Comparison of ENCODE assay signal across 8 cellular contexts in genomic region chr14:81170829-81171195, GRCh38. TPM values are rescaled to one million over a fixed set of nuclear protein-coding genes. Genes with fewer than 3 reads are reported as not detected.
DNase-seq lines count a peak whose midpoint lies in the region; ATAC-seq and TF ChIP-seq lines count a peak whose summit lies in the region.

No MANE protein-coding gene starts in this region.

- no peaks in the 10 kb centered on the region for H3K9me3 Mint-ChIP-seq in activated T-cell treated with anti-CD3 and anti-CD28 coated beads, Interleukin-2, amount 50 U/mL, for 24 hours
- H3K9me3 Mint-ChIP-seq in activated naive CD8-positive, alpha-beta T cell (ENCODE audit: low read depth): no peaks in the 10 kb centered on the region

- H3K4me3 ChIP-seq in lower lobe of right lung (peak overlapping the region; percentile 85), thyroid gland (replicated peaks in 1 of 3) (peak overlapping the region in 1 of 3 donors; percentile 46)

- no peak for ATAC-seq in lower lobe of right lung

- peak overlapping the region; percentile 87 for H3K4me3 Mint-ChIP-seq in activated T-cell treated with anti-CD3 and anti-CD28 coated beads, Interleukin-2, amount 50 U/mL, for 24 hours
- peak overlapping the region; percentile 90 for H3K4me3 Mint-ChIP-seq in activated naive CD8-positive, alpha-beta T cell

- no peak for TF ChIP-seq POLR2A in thyroid gland (IDR thresholded peaks at IDR 0.05)

- 10 to 12% methylated on average over 3 of the region's 3 CpGs for WGBS in thyroid gland, 2 donors

- H3K27ac Mint-ChIP-seq in activated T-cell treated with anti-CD3 and anti-CD28 coated beads, Interleukin-2, amount 50 U/mL, for 24 hours: peak overlapping the region; percentile 97
- H3K27ac Mint-ChIP-seq in activated naive CD8-positive, alpha-beta T cell: peak overlapping the region; percentile 94

- TF ChIP-seq CTCF in lower lobe of right lung (IDR thresholded peaks at IDR 0.05) (no peak), thyroid gland (IDR thresholded peaks at IDR 0.05) (peak in 1 of 6 experiments; percentile 7)

- intact Hi-C loops in lower lobe of right lung (cut with DNase I) (no loop called here), thyroid gland (cut with DNase I) (no loop called here)

- peak overlapping the region; percentile 95 for H3K27ac ChIP-seq in lower lobe of right lung
- peak overlapping the region; percentile 92 to 98 (median 96) for H3K27ac ChIP-seq in thyroid gland

- peaks cover 23% of the 10 kb centered on the region for H3K4me1 Mint-ChIP-seq in activated T-cell treated with anti-CD3 and anti-CD28 coated beads, Interleukin-2, amount 50 U/mL, for 24 hours (ENCODE audit: low read depth)
- peaks cover 16% of the 10 kb centered on the region for H3K4me1 Mint-ChIP-seq in activated naive CD8-positive, alpha-beta T cell (ENCODE audit: low read depth)

- H3K4me1 ChIP-seq in lower lobe of right lung: peaks cover 17% of the 10 kb centered on the region
- peaks cover 31 to 39% of the 10 kb centered on the region in 2 donors for H3K4me1 ChIP-seq in thyroid gland

- H3K9me3 ChIP-seq in lower lobe of right lung (no peaks in the 10 kb centered on the region), thyroid gland (no peaks in the 10 kb centered on the region)

- no peaks in the 10 kb centered on the region for H3K27me3 Mint-ChIP-seq in activated T-cell treated with anti-CD3 and anti-CD28 coated beads, Interleukin-2, amount 50 U/mL, for 24 hours
- H3K27me3 Mint-ChIP-seq in activated naive CD8-positive, alpha-beta T cell: no peaks in the 10 kb centered on the region

- no peaks in the 10 kb centered on the region for H3K27me3 ChIP-seq in lower lobe of right lung (ENCODE audit: low read depth)
- no peaks in the 10 kb centered on the region for H3K27me3 ChIP-seq in thyroid gland

- DNase-seq in activated T-cell treated with anti-CD3 and anti-CD28 coated beads, Interleukin-2, amount 50 U/mL, for 24 hours: no peak
- no peak for DNase-seq in activated T-cell treated with anti-CD3 and anti-CD28 coated beads, Interleukin-2, amount 50 U/mL, for 48 hours
- DNase-seq in lower lobe of right lung: no peak
- no peak for DNase-seq in thyroid gland
- no peak for DNase-seq in C1 segment of cervical spinal cord (lab: John Stamatoyannopoulos, UW)
- no peak for DNase-seq in activated gamma-delta T cell (lab: John Stamatoyannopoulos, UW)
- no peak for DNase-seq in NCI-H146 (lab: John Stamatoyannopoulos, UW)

- H3K36me3 Mint-ChIP-seq in activated T-cell treated with anti-CD3 and anti-CD28 coated beads, Interleukin-2, amount 50 U/mL, for 24 hours (ENCODE audit: low read depth): peaks cover 4% of the 10 kb centered on the region
- H3K36me3 Mint-ChIP-seq in activated naive CD8-positive, alpha-beta T cell: no peaks in the 10 kb centered on the region

- H3K36me3 ChIP-seq in lower lobe of right lung: no peaks in the 10 kb centered on the region
- H3K36me3 ChIP-seq in thyroid gland: no peaks in the 10 kb centered on the region

RNA-seq across cellular contexts. Expression of gene GTF2A1, which starts 49.9 kb away (rescaled TPM):
- 26.1 TPM for total RNA-seq in lower lobe of right lung
- 10 to 100 TPM; 31.4 to 51.7 (median 39.7) TPM for total RNA-seq in thyroid gland
